ENCODE assay signal across 13 cellular contexts in genomic region chr4:138275946-138276621, GRCh38. TPM values are rescaled to one million over a fixed set of nuclear protein-coding genes. Genes with fewer than 3 reads are reported as not detected.
A peak's percentile ranks its signal among the peaks of the same experiment; 100 is the strongest.
DNase-seq lines count a peak whose midpoint lies in the region; TF ChIP-seq lines count a peak whose summit lies in the region.
"Had no signal": no experiment of that assay in that cellular context is flagged by ENCODE, and none has a peak within 500 bp of the region (broad histone marks: within the 10 kb centered on the region; RNA-seq: fewer than 3 reads in every experiment).

No MANE protein-coding gene starts in this region.

- H3K27me3 ChIP-seq in endodermal cell (ENCODE audit: control insufficient read depth, insufficient read depth, low read length, poor library complexity, severe bottlenecking) (no peaks in the 10 kb centered on the region), colonic mucosa (no peaks in the 10 kb centered on the region), HAP-1 (ENCODE audit: low read depth) (no peaks in the 10 kb centered on the region)

- no peak overlapping the region for H3K27ac Mint-ChIP-seq in endodermal cell
- H3K27ac Mint-ChIP-seq: naive thymus-derived CD8-positive, alpha-beta T cell had no signal

- H3K4me1 ChIP-seq in endodermal cell (ENCODE audit: control insufficient read depth, insufficient read depth, low read length) = no peaks in the 10 kb centered on the region
- no peaks in the 10 kb centered on the region for H3K4me1 ChIP-seq in colonic mucosa
- no peaks in the 10 kb centered on the region for H3K4me1 ChIP-seq in HAP-1

- H3K36me3 Mint-ChIP-seq in endodermal cell (ENCODE audit: low read depth) = no peaks in the 10 kb centered on the region
- H3K36me3 Mint-ChIP-seq: naive thymus-derived CD8-positive, alpha-beta T cell had no signal

- TF ChIP-seq CTCF in endodermal cell (conservative IDR thresholded peaks at IDR 0.05) (no peak), colonic mucosa (IDR thresholded peaks at IDR 0.05) (no peak)

- WGBS in endodermal cell (ENCODE audit: insufficient coverage in 1 of 2, insufficient read length in 1 of 2), 2 experiments = 78 to 96% methylated on average over 1 to 2 of the region's 3 CpGs

- H3K4me1 Mint-ChIP-seq in endodermal cell = no peaks in the 10 kb centered on the region
- H3K4me1 Mint-ChIP-seq: central memory CD8-positive, alpha-beta T cell; naive thymus-derived CD8-positive, alpha-beta T cell had no signal

- H3K36me3 ChIP-seq in endodermal cell (ENCODE audit: control insufficient read depth, insufficient read depth, low read length) = no peaks in the 10 kb centered on the region
- H3K36me3 ChIP-seq in colonic mucosa = no peaks in the 10 kb centered on the region
- H3K36me3 ChIP-seq in HAP-1 (replicated peaks) = no peaks in the 10 kb centered on the region

- no peak overlapping the region for H3K4me3 Mint-ChIP-seq in endodermal cell
- H3K4me3 Mint-ChIP-seq: central memory CD8-positive, alpha-beta T cell; naive thymus-derived CD8-positive, alpha-beta T cell had no signal

- DNase-seq in Ammon's horn (ENCODE audit: low spot score) (peak; percentile 20), RPMI7951 (ENCODE audit: low read depth) (peak; percentile 71), endodermal cell (no peak), myocyte (ENCODE audit: low read depth) (peak; percentile 77), iPS-NIHi11 (ENCODE audit: low spot score) (no peak), colonic mucosa (no peak), HAP-1 (ENCODE audit: low spot score in 2 of 2) (no peak)
- no peak for DNase-seq in activated CD4-positive, alpha-beta T cell treated with anti-CD3 and anti-CD28 coated beads for 1 hour
- DNase-seq: activated CD8-positive, alpha-beta memory T cell treated with anti-CD3 and anti-CD28 coated beads, Interleukin-2, amount 50 U/mL, for 48 hours; MM.1S; naive thymus-derived CD8-positive, alpha-beta T cell; T-helper 9 cell had no signal

- H3K9me3 ChIP-seq in endodermal cell (ENCODE audit: control insufficient read depth, low read length) (no peaks in the 10 kb centered on the region), colonic mucosa (no peaks in the 10 kb centered on the region), HAP-1 (no peaks in the 10 kb centered on the region)

- no peaks in the 10 kb centered on the region for H3K9me3 Mint-ChIP-seq in endodermal cell

- in situ Hi-C loops in HAP-1 (cut with MboI; ENCODE audit: low sequenced_read_pairs) = no loop called here

- H3K9ac ChIP-seq in endodermal cell (ENCODE audit: extremely low read depth, low read length, poor library complexity, severe bottlenecking) (no peak overlapping the region), colonic mucosa (ENCODE audit: low read depth in 2 of 2, low read length in 2 of 2) (no peak overlapping the region)

- no peaks in the 10 kb centered on the region for H3K27me3 Mint-ChIP-seq in endodermal cell (ENCODE audit: insufficient read depth)
- H3K27me3 Mint-ChIP-seq: central memory CD8-positive, alpha-beta T cell; naive thymus-derived CD8-positive, alpha-beta T cell had no signal

- H3K4me3 ChIP-seq in endodermal cell (ENCODE audit: low read length) (no peak overlapping the region), colonic mucosa (no peak overlapping the region), HAP-1 (no peak overlapping the region)

- peak overlapping the region; percentile 89 for H3K27ac ChIP-seq in endodermal cell (ENCODE audit: low read depth, low read length)
- H3K27ac ChIP-seq in colonic mucosa = no peak overlapping the region

- intact Hi-C loops in colonic mucosa (cut with DNase I) = no loop called here

RNA-seq across cellular contexts. Expression of gene SLC7A11, which starts 33.9 kb away (rescaled TPM):
- total RNA-seq in RPMI7951 (2014; rRNA removed; shearing (Covaris generic)) = 6.1 and 7.1 TPM in 2 replicates
- 1 to 10 TPM; 4.6 to 5.4 TPM for total RNA-seq in endodermal cell
- polyA plus RNA-seq in endodermal cell (2013, experiment 1 of 2) = 14.1 TPM
- polyA plus RNA-seq in endodermal cell (2013, experiment 2 of 2) = 10.6 TPM
- total RNA-seq in myocyte = 22.7 and 26.5 TPM in 2 replicates
- 22.4 TPM for polyA plus RNA-seq in myocyte (2012)
- 1 to 10 TPM; 2.9 to 3.8 TPM for total RNA-seq in colonic mucosa
- polyA plus RNA-seq: naive thymus-derived CD8-positive, alpha-beta T cell had no signal

Comparison
In these comparisons a context has a peak if more than half of its experiments do, and no peak if none do; other contexts are left out.
1. DNase-seq: peak in Ammon's horn (single experiment), RPMI7951 (single experiment) and myocyte (single experiment); none in endodermal cell (single experiment), iPS-NIHi11 (single experiment), colonic mucosa (single experiment), HAP-1 (0 of 2) and activated CD4-positive, alpha-beta T cell treated with anti-CD3 and anti-CD28 coated beads for 1 hour (single experiment).